Comparison of ENCODE assay signal across 14 cellular contexts in the genomic region with DNA sequence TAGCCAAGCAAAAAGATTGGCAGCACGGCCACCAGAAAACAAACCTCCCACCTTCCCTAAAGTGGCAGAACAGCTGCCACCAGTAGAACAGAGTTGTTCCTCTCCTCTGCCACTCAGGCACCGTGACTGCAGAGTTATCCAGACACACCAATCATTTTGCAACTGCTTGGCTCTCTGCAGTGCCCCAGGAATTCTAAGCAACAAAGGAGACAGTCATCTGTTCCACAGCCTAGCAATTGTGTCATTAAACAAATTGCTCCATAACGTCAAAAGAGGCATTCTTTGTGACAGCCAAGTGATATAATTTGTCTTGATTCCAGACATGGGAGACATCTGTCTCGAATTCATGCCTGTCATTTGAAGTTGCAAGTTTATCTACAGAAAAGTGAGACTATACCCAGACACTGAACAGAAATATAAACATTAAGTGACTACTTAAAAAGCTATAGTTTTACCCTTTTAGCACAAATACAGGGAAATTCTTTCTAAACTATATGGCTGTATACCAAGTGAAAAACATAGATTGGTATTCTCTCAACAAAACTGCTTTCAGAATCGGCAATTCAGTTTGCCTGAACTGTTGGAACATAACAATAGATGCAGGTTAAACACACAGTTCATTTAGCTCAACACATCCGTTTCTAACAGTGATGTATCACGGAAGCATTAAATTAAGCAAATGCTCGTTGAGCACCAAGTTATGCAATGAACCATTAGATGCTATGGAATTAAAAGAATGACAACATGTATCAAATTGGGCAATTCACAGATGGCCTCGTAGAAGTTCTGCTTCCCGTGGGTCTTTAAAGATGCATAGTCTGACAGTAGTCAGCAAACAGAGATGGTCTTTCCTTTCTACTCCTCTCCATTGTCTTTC.
DNase-seq lines count a peak whose midpoint lies in the region; ATAC-seq and TF ChIP-seq lines count a peak whose summit lies in the region.
"Had no signal": no experiment of that assay in that cellular context is flagged by ENCODE, and none has a peak within 500 bp of the region (broad histone marks: within the 10 kb centered on the region; RNA-seq: fewer than 3 reads in every experiment).

No MANE protein-coding gene starts in this region.

- no peaks in the 10 kb centered on the region for H3K9me3 ChIP-seq in mesodermal cell (ENCODE audit: control insufficient read depth, low read length)
- H3K9me3 ChIP-seq in CD4-positive, alpha-beta memory T cell (ENCODE audit: control insufficient read depth in 1 of 2, low read length in 2 of 2): no peaks in the 10 kb centered on the region
- H3K9me3 ChIP-seq in sigmoid colon: no peaks in the 10 kb centered on the region
- H3K9me3 ChIP-seq: BLaER1, suprapubic skin had no signal

- no peak for ATAC-seq in HG02981 (IDR thresholded peaks at IDR 0.05; ENCODE audit: unreplicated experiment)

- H3K4me1 Mint-ChIP-seq in CD4-positive, alpha-beta memory T cell: peaks cover 0 to 2% (median 0%) of the 10 kb centered on the region in 4 donors

- no peaks in the 10 kb centered on the region for H3K4me1 ChIP-seq in mesodermal cell (ENCODE audit: control insufficient read depth, insufficient read depth, low read length, poor library complexity, severe bottlenecking)
- no peaks in the 10 kb centered on the region for H3K4me1 ChIP-seq in CD4-positive, alpha-beta memory T cell (ENCODE audit: insufficient read depth, low read length)
- H3K4me1 ChIP-seq in sigmoid colon: no peaks in the 10 kb centered on the region
- H3K4me1 ChIP-seq: BLaER1, suprapubic skin had no signal

- no peaks in the 10 kb centered on the region for H3K36me3 Mint-ChIP-seq in CD4-positive, alpha-beta memory T cell

- no peak overlapping the region for H3K4me3 Mint-ChIP-seq in CD4-positive, alpha-beta memory T cell

- no peaks in the 10 kb centered on the region for H3K9me3 Mint-ChIP-seq in CD4-positive, alpha-beta memory T cell

- H3K27ac Mint-ChIP-seq in CD4-positive, alpha-beta memory T cell: no peak overlapping the region

- H3K27ac ChIP-seq in mesodermal cell (ENCODE audit: low read depth, low read length, severe bottlenecking): peak overlapping the region; percentile 62
- no peak overlapping the region for H3K27ac ChIP-seq in CD4-positive, alpha-beta memory T cell (ENCODE audit: low read depth, low read length)
- H3K27ac ChIP-seq in sigmoid colon: no peak overlapping the region
- H3K27ac ChIP-seq: BLaER1, suprapubic skin had no signal

- H3K36me3 ChIP-seq in mesodermal cell (ENCODE audit: control insufficient read depth, insufficient read depth, low read length) (no peaks in the 10 kb centered on the region), sigmoid colon (no peaks in the 10 kb centered on the region)
- H3K36me3 ChIP-seq in CD4-positive, alpha-beta memory T cell (ENCODE audit: insufficient read depth, low read length): no peaks in the 10 kb centered on the region
- H3K36me3 ChIP-seq: BLaER1, suprapubic skin had no signal

- WGBS in mesodermal cell (ENCODE audit: insufficient coverage in 2 of 2), 2 experiments: 65 to 76% methylated on average over 9 to 10 of the region's 10 CpGs
- 34 to 47% methylated on average over 10 of the region's 10 CpGs for WGBS in sigmoid colon, 2 donors

- CTCF ChIA-PET in CD4-positive, alpha-beta memory T cell (lab: Charles Lee; ENCODE audit: partially characterized antibody): interaction anchor here (0.9 to 3.6 kb wide), 2 partner anchors 12 to 18 kb away, joined by 3 to 38 read pairs; no protein-coding TSS in a partner anchor

- TF ChIP-seq CTCF in sigmoid colon (IDR thresholded peaks at IDR 0.05): no peak

- DNase-seq in COLO829 (ENCODE audit: low spot score) (peak; percentile 87), NCI-H2081 (lab: John Stamatoyannopoulos, UW) (peak; percentile 36 to 82), astrocyte of the hippocampus (ENCODE audit: low read depth, low spot score) (peak; percentile 69), DMS53 (lab: John Stamatoyannopoulos, UW) (no peak), sigmoid colon (no peak)
- DNase-seq in CD4-positive, alpha-beta memory T cell: no peak
- DNase-seq: activated CD4-positive, alpha-beta T cell treated with anti-CD3 and anti-CD28 coated beads for 48 hours; activated effector memory CD4-positive, alpha-beta T cell treated with Interleukin-2 at 50 U/mL for 16 hours; central memory CD4-positive, alpha-beta T cell; GDM1 had no signal

- POLR2A ChIA-PET in CD4-positive, alpha-beta memory T cell (lab: Charles Lee; ENCODE audit: partially characterized antibody): no interaction called here

- peaks cover 9% of the 10 kb centered on the region for H3K27me3 ChIP-seq in CD4-positive, alpha-beta memory T cell (ENCODE audit: insufficient read depth, low read length)
- H3K27me3 ChIP-seq in sigmoid colon: peaks cover 0 to 27% (median 7%) of the 10 kb centered on the region in 3 donors
- H3K27me3 ChIP-seq: BLaER1 had no signal

- TF ChIP-seq POLR2A in sigmoid colon (IDR thresholded peaks at IDR 0.05): no peak

- TF ChIP-seq EP300 in sigmoid colon (IDR thresholded peaks at IDR 0.05): no peak

- intact Hi-C loops in CD4-positive, alpha-beta memory T cell (cut with micrococcal nuclease): loop anchor here (10.0 kb wide), 1 partner anchor 1561 kb away; no protein-coding TSS in a partner anchor
- intact Hi-C loops in sigmoid colon (cut with DNase I): loop anchor here (2.0 kb wide), 1 partner anchor 315 kb away; no protein-coding TSS in a partner anchor

- peaks cover 10 to 13% of the 10 kb centered on the region in 2 donors for H3K27me3 Mint-ChIP-seq in CD4-positive, alpha-beta memory T cell

- H3K4me3 ChIP-seq in mesodermal cell (ENCODE audit: extremely low read depth, insufficient read depth, low read length, poor library complexity, severe bottlenecking) (no peak overlapping the region), sigmoid colon (no peak overlapping the region)
- H3K4me3 ChIP-seq in CD4-positive, alpha-beta memory T cell (ENCODE audit: low read length in 2 of 2): no peak overlapping the region
- H3K4me3 ChIP-seq: BLaER1, suprapubic skin had no signal

Comparison
In these comparisons a context has a peak if more than half of its experiments do, and no peak if none do; other contexts are left out.
1. DNase-seq: peak in COLO829 (single experiment), NCI-H2081 (2 of 2) and astrocyte of the hippocampus (single experiment); none in CD4-positive, alpha-beta memory T cell (0 of 5), DMS53 (single experiment) and sigmoid colon (single experiment).